1 cellular context compared by ENCODE assay signal in genomic region chr14:54329082-54329695, GRCh38.
TF ChIP-seq lines count a peak whose summit lies in the region.

No MANE protein-coding gene starts in this region.

TF ChIP-seq in GM23338, 12 proteins besides CTCF, POLR2A, EP300 and RAD21 (continued from another document):
- TF ChIP-seq, protein P1, sequence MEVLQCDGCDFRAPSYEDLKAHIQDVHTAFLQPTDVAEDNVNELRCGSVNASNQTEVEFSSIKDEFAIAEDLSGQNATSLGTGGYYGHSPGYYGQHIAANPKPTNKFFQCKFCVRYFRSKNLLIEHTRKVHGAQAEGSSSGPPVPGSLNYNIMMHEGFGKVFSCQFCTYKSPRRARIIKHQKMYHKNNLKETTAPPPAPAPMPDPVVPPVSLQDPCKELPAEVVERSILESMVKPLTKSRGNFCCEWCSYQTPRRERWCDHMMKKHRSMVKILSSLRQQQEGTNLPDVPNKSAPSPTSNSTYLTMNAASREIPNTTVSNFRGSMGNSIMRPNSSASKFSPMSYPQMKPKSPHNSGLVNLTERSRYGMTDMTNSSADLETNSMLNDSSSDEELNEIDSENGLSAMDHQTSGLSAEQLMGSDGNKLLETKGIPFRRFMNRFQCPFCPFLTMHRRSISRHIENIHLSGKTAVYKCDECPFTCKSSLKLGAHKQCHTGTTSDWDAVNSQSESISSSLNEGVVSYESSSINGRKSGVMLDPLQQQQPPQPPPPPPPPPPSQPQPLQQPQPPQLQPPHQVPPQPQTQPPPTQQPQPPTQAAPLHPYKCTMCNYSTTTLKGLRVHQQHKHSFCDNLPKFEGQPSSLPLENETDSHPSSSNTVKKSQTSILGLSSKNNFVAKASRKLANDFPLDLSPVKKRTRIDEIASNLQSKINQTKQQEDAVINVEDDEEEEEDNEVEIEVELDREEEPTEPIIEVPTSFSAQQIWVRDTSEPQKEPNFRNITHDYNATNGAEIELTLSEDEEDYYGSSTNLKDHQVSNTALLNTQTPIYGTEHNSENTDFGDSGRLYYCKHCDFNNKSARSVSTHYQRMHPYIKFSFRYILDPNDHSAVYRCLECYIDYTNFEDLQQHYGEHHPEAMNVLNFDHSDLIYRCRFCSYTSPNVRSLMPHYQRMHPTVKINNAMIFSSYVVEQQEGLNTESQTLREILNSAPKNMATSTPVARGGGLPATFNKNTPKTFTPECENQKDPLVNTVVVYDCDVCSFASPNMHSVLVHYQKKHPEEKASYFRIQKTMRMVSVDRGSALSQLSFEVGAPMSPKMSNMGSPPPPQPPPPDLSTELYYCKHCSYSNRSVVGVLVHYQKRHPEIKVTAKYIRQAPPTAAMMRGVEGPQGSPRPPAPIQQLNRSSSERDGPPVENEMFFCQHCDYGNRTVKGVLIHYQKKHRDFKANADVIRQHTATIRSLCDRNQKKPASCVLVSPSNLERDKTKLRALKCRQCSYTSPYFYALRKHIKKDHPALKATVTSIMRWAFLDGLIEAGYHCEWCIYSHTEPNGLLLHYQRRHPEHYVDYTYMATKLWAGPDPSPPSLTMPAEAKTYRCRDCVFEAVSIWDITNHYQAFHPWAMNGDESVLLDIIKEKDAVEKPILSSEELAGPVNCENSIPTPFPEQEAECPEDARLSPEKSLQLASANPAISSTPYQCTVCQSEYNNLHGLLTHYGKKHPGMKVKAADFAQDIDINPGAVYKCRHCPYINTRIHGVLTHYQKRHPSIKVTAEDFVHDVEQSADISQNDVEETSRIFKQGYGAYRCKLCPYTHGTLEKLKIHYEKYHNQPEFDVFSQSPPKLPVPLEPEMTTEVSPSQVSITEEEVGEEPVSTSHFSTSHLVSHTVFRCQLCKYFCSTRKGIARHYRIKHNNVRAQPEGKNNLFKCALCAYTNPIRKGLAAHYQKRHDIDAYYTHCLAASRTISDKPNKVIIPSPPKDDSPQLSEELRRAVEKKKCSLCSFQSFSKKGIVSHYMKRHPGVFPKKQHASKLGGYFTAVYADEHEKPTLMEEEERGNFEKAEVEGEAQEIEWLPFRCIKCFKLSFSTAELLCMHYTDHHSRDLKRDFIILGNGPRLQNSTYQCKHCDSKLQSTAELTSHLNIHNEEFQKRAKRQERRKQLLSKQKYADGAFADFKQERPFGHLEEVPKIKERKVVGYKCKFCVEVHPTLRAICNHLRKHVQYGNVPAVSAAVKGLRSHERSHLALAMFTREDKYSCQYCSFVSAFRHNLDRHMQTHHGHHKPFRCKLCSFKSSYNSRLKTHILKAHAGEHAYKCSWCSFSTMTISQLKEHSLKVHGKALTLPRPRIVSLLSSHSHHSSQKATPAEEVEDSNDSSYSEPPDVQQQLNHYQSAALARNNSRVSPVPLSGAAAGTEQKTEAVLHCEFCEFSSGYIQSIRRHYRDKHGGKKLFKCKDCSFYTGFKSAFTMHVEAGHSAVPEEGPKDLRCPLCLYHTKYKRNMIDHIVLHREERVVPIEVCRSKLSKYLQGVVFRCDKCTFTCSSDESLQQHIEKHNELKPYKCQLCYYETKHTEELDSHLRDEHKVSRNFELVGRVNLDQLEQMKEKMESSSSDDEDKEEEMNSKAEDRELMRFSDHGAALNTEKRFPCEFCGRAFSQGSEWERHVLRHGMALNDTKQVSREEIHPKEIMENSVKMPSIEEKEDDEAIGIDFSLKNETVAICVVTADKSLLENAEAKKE (CRISPR knock-in tag; IDR thresholded peaks at IDR 0.05), result no peak
- TF ChIP-seq EZH2 (IDR thresholded peaks at IDR 0.05; ENCODE audit: low read depth, unreplicated experiment), result no peak
- no peak for TF ChIP-seq ZNF114 (CRISPR knock-in tag; IDR thresholded peaks at IDR 0.05)
- no peak for TF ChIP-seq POLR2AphosphoS5 (IDR thresholded peaks at IDR 0.05; ENCODE audit: low read depth)
- TF ChIP-seq, protein P2, sequence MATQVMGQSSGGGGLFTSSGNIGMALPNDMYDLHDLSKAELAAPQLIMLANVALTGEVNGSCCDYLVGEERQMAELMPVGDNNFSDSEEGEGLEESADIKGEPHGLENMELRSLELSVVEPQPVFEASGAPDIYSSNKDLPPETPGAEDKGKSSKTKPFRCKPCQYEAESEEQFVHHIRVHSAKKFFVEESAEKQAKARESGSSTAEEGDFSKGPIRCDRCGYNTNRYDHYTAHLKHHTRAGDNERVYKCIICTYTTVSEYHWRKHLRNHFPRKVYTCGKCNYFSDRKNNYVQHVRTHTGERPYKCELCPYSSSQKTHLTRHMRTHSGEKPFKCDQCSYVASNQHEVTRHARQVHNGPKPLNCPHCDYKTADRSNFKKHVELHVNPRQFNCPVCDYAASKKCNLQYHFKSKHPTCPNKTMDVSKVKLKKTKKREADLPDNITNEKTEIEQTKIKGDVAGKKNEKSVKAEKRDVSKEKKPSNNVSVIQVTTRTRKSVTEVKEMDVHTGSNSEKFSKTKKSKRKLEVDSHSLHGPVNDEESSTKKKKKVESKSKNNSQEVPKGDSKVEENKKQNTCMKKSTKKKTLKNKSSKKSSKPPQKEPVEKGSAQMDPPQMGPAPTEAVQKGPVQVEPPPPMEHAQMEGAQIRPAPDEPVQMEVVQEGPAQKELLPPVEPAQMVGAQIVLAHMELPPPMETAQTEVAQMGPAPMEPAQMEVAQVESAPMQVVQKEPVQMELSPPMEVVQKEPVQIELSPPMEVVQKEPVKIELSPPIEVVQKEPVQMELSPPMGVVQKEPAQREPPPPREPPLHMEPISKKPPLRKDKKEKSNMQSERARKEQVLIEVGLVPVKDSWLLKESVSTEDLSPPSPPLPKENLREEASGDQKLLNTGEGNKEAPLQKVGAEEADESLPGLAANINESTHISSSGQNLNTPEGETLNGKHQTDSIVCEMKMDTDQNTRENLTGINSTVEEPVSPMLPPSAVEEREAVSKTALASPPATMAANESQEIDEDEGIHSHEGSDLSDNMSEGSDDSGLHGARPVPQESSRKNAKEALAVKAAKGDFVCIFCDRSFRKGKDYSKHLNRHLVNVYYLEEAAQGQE (IDR thresholded peaks at IDR 0.05; ENCODE audit: unreplicated experiment), result no peak
